Comparison of ENCODE assay signal across 21 cellular contexts in the genomic region with DNA sequence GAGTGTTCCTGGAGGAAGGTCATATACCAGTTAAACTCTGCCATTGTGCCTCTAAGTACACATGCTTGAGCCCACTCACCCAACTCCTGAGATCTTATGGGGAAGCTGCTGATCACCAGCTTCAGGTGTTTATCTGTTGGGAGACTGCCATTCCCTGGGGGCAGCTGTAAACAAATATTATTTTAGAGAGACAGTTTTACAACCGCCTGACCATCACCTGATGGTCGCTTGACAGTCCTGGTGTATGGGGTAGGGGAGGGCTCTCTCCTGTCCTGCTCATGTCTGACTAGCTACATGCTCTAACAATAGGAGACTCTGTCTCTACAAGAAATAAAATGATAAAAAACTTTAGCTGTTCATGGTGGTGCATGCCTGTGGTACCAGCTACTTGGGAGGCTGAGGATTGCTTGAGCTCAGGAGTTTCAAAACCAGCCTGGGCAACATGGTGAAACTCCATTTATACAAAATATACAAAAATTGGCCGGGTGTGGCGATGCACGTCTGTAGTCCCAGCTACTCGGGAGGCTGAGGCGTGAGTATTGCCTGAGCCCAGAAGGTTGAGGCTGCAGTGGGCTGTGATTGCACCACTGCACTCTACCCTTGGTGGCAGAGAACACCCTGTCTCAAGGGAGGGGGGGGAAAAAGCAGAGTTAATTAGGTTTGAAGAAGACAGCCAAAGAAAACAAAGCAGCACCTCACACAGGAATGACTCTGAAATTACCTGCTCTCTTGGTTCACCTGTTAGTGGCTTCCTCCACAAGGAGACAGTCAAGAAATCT.
DNase-seq lines count a peak whose midpoint lies in the region; ATAC-seq and TF ChIP-seq lines count a peak whose summit lies in the region.
"Had no signal": no experiment of that assay in that cellular context is flagged by ENCODE, and none has a peak within 500 bp of the region (broad histone marks: within the 10 kb centered on the region; RNA-seq: fewer than 3 reads in every experiment).

No MANE protein-coding gene starts in this region.

- BruUV-seq in IMR-90 (replicated peaks; lab: Mats Ljungman, UMichigan) = no TSS peak

- H3K9me3 ChIP-seq in IMR-90 (ENCODE audit: control insufficient read depth, insufficient read depth, low read length) (no peaks in the 10 kb centered on the region), SU-DHL-6 (ENCODE audit: insufficient read depth, low read length) (no peaks in the 10 kb centered on the region), mucosa of rectum (ENCODE audit: control insufficient read depth in 2 of 2, low read length in 2 of 2) (no peaks in the 10 kb centered on the region), transverse colon (no peaks in the 10 kb centered on the region)
- H3K9me3 ChIP-seq: heart left ventricle had no signal

- no peak overlapping the region for H3K18ac ChIP-seq in IMR-90 (ENCODE audit: low read depth, low read length)

- TF ChIP-seq RAD21 in IMR-90 (IDR thresholded peaks at IDR 0.05; ENCODE audit: low read length) = no peak

- H3K27ac ChIP-seq in IMR-90 (ENCODE audit: insufficient read depth, low read length) = no peak overlapping the region
- peak overlapping the region; percentile 59 for H3K27ac ChIP-seq in SU-DHL-6 (ENCODE audit: low read depth, low read length)
- peak overlapping the region; percentile 44 to 52 for H3K27ac ChIP-seq in mucosa of rectum (ENCODE audit: low read depth in 2 of 2, low read length in 2 of 2)
- H3K27ac ChIP-seq in transverse colon = peak overlapping the region; percentile 27 to 81 (median 68)
- H3K27ac ChIP-seq: cardiac muscle cell had no signal

- H3K9ac ChIP-seq in IMR-90 (ENCODE audit: low read depth, low read length) (no peak overlapping the region), SU-DHL-6 (ENCODE audit: low read length) (peak overlapping the region; percentile 6; the same call in 1 of the 2 replicates), mucosa of rectum (ENCODE audit: low read depth in 1 of 2, low read length in 2 of 2) (no peak overlapping the region)

- H4K20me1 ChIP-seq in IMR-90 (ENCODE audit: insufficient read depth, low read length) (no peaks in the 10 kb centered on the region), SU-DHL-6 (ENCODE audit: low read depth, low read length) (no peaks in the 10 kb centered on the region)

- no peak overlapping the region for H3K56ac ChIP-seq in IMR-90 (ENCODE audit: extremely low read depth, insufficient read depth, low read length)

- in situ Hi-C loops in IMR-90 (cut with MboI; ENCODE audit: low sequenced_read_pairs) (no loop called here), transverse colon (cut with MboI; ENCODE audit: low pct_ligation_motif_present in 1 of 4, low pct_unique_long_range_greater_than_20kb in 1 of 4, low sequenced_read_pairs in 3 of 4) (no loop called here)

- intact Hi-C loops in IMR-90 (cut with micrococcal nuclease) (no loop called here), transverse colon (cut with DNase I; ENCODE audit: low total_unique reads) (no loop called here)

- TF ChIP-seq CTCF in IMR-90 (conservative IDR thresholded peaks at IDR 0.05; ENCODE audit: low read depth, low read length) (no peak), SU-DHL-6 (IDR thresholded peaks at IDR 0.05; ENCODE audit: insufficient read depth, low read length, poor library complexity, severe bottlenecking) (no peak), transverse colon (IDR thresholded peaks at IDR 0.05) (no peak)

- H2BK15ac ChIP-seq in IMR-90 (ENCODE audit: low read depth, low read length) = 0 out of 3 replicates have a peak overlapping the region, but pooled peaks have one; percentile 45

- H2BK20ac ChIP-seq in IMR-90 (ENCODE audit: low read depth, low read length) = no peak overlapping the region

- H3K27me3 ChIP-seq in IMR-90 (ENCODE audit: control insufficient read depth, insufficient read depth, low read length) = no peaks in the 10 kb centered on the region
- no peaks in the 10 kb centered on the region for H3K27me3 ChIP-seq in SU-DHL-6 (ENCODE audit: low read length)
- no peaks in the 10 kb centered on the region for H3K27me3 ChIP-seq in mucosa of rectum (ENCODE audit: control insufficient read depth in 2 of 2, insufficient read depth in 2 of 2, low read length in 2 of 2)
- H3K27me3 ChIP-seq in transverse colon = no peaks in the 10 kb centered on the region
- H3K27me3 ChIP-seq: cardiac muscle cell, heart left ventricle had no signal

- peaks cover 88% of the 10 kb centered on the region for H3K79me2 ChIP-seq in SU-DHL-6 (ENCODE audit: insufficient read depth, low read length)

- no peak for DNase-seq in IMR-90
- no peak for DNase-seq in transverse colon
- DNase-seq in amniotic stem cell (lab: John Stamatoyannopoulos, UW) = no peak
- no peak for DNase-seq in NCI-H1092 treated with DMSO at 0.1 percent for 48 hours (lab: John Stamatoyannopoulos, UW)
- DNase-seq in globus pallidus (ENCODE audit: low spot score) = no peak
- DNase-seq: activated CD4-positive, alpha-beta T cell treated with anti-CD3 and anti-CD28 coated beads for 36 hours; activated naive CD4-positive, alpha-beta T cell treated with anti-CD3 and anti-CD28 coated beads for 36 hours; activated T-cell treated with anti-CD3 and anti-CD28 coated beads, Interleukin-2, amount 50 U/mL, for 48 hours; amygdala; DMS79; heart left ventricle; NCI-H1417 treated with DMSO at 0.1 percent for 48 hours; NCI-H524 treated with DMSO at 0.1 percent for 48 hours; SIG-M5; stimulated activated naive CD4-positive, alpha-beta T cell treated with Interleukin-2 at 50 U/mL for 16 hours; T-cell had no signal

- no peak overlapping the region; the same call in 1 of the 2 replicates for H4K5ac ChIP-seq in IMR-90 (ENCODE audit: low read depth, low read length)

- peak overlapping the region; percentile 0; the same call in 1 of the 2 replicates for H2BK120ac ChIP-seq in IMR-90 (ENCODE audit: low read depth, low read length)

- peak overlapping the region; percentile 43; the same call in 1 of the 2 replicates for H3K23ac ChIP-seq in IMR-90 (ENCODE audit: low read depth, low read length)

- H3K4me3 ChIP-seq in IMR-90 (ENCODE audit: insufficient read depth, low read depth, low read length) (no peak overlapping the region), SU-DHL-6 (ENCODE audit: insufficient read depth, low read length, poor library complexity, severe bottlenecking) (no peak overlapping the region), mucosa of rectum (ENCODE audit: low read length in 2 of 2) (no peak overlapping the region), transverse colon (no peak overlapping the region)
- H3K4me3 ChIP-seq: cardiac muscle cell, GM12878, heart left ventricle had no signal

- POLR2A ChIA-PET in IMR-90 (lab: Charles Lee; ENCODE audit: unreplicated experiment) = no interaction called here

- H3K4me2 ChIP-seq in IMR-90 (ENCODE audit: low read depth, low read length) (no peak overlapping the region), SU-DHL-6 (ENCODE audit: low read depth, low read length, poor library complexity, severe bottlenecking) (peak overlapping the region; percentile 30)

- WGBS in IMR-90 (ENCODE audit: extremely low coverage in 2 of 2, insufficient read length in 1 of 2), 2 experiments = no CpG with 5 or more reads among the region's 7 CpGs
- WGBS in transverse colon (ENCODE audit: low coverage in 1 of 2), 2 donors = 73 to 81% methylated on average over 3 to 7 of the region's 7 CpGs

- CTCF ChIA-PET in IMR-90 (lab: Yijun Ruan, JAX) = no interaction called here

- no peaks in the 10 kb centered on the region for H3K9me2 ChIP-seq in SU-DHL-6 (replicated peaks; ENCODE audit: insufficient read depth, low read length)

- no peak overlapping the region for H2AFZ ChIP-seq in IMR-90 (replicated peaks; ENCODE audit: low read length, poor library complexity)
- H2AFZ ChIP-seq in SU-DHL-6 (ENCODE audit: low read depth, low read length, severe bottlenecking) = no peak overlapping the region

- H3K9me1 ChIP-seq in IMR-90 (ENCODE audit: insufficient read depth, low read length) = peaks cover 19% of the 10 kb centered on the region

- no peak overlapping the region for H2AK9ac ChIP-seq in IMR-90 (replicated peaks; ENCODE audit: low read depth, low read length, poor library complexity)

- no peak overlapping the region for H2BK5ac ChIP-seq in IMR-90 (ENCODE audit: low read depth, low read length, poor library complexity, severe bottlenecking)

- dilution Hi-C loops in IMR-90 (cut with HindIII; ENCODE audit: low sequenced_read_pairs, unreplicated experiment) = no loop called here

- H3K36me3 ChIP-seq in IMR-90 (ENCODE audit: control insufficient read depth, insufficient read depth, low read length) = no peaks in the 10 kb centered on the region; the same call in 1 of the 2 replicates
- H3K36me3 ChIP-seq in SU-DHL-6 (ENCODE audit: low read length) = 0 out of 2 replicates have a peak, but pooled peaks cover 5% of the 10 kb centered on the region
- H3K36me3 ChIP-seq in mucosa of rectum (ENCODE audit: control insufficient read depth in 2 of 2, insufficient read depth in 2 of 2, low read length in 2 of 2) = no peaks in the 10 kb centered on the region
- H3K36me3 ChIP-seq in transverse colon = no peaks in the 10 kb centered on the region
- H3K36me3 ChIP-seq: cardiac muscle cell, heart left ventricle had no signal

- H3F3A ChIP-seq in SU-DHL-6 (ENCODE audit: insufficient read depth) = peaks cover 13% of the 10 kb centered on the region

- no peak for TF ChIP-seq EP300 in transverse colon (IDR thresholded peaks at IDR 0.05; ENCODE audit: low read depth)

- no peak overlapping the region for H4K91ac ChIP-seq in IMR-90 (ENCODE audit: insufficient read depth, low read depth, low read length)

- H3K4me1 ChIP-seq in IMR-90 (ENCODE audit: control insufficient read depth, insufficient read depth, low read length) (peaks cover 28% of the 10 kb centered on the region), mucosa of rectum (ENCODE audit: control insufficient read depth in 2 of 2, insufficient read depth in 2 of 2, low read length in 2 of 2) (peaks cover 31 to 40% of the 10 kb centered on the region in 2 donors), transverse colon (peaks cover 49 to 76% (median 62%) of the 10 kb centered on the region in 4 donors)

- H4K8ac ChIP-seq in IMR-90 (ENCODE audit: low read depth in 2 of 2, low read length in 2 of 2) = no peak overlapping the region

- ATAC-seq in IMR-90 (ENCODE audit: low read depth) = no peak
- no peak for ATAC-seq in GM21576 (IDR thresholded peaks at IDR 0.05; ENCODE audit: unreplicated experiment)
- ATAC-seq: activated CD4-positive, alpha-beta T cell treated with anti-CD3 and anti-CD28 coated beads for 36 hours; GM12878; heart left ventricle; T-cell had no signal

- peak overlapping the region; percentile 34 for H3K4ac ChIP-seq in IMR-90 (ENCODE audit: low read depth, low read length)

- H2AK5ac ChIP-seq in IMR-90 (ENCODE audit: low read depth, low read length) = peak overlapping the region; percentile 1; the same call in 1 of the 2 replicates

- H3K14ac ChIP-seq in IMR-90 (replicated peaks; ENCODE audit: low read depth, low read length) = peak overlapping the region; percentile 8; the same call in 1 of the 2 replicates

- H3K79me1 ChIP-seq in IMR-90 (ENCODE audit: low read depth in 1 of 2, low read length in 2 of 2) = peaks cover 4 to 27% of the 10 kb centered on the region in 2 experiments; a peak in 3 of 4 replicates

- TF ChIP-seq POLR2A in IMR-90 (IDR thresholded peaks at IDR 0.05; ENCODE audit: low read depth, low read length) = no peak
- TF ChIP-seq POLR2A in transverse colon (IDR thresholded peaks at IDR 0.05) = no peak

TF ChIP-seq in IMR-90, 13 proteins besides CTCF, POLR2A, EP300 and RAD21 (continues in another document):
- no peak for TF ChIP-seq RCOR1 (IDR thresholded peaks at IDR 0.05; ENCODE audit: insufficient replicate concordance, low read length)
